ENCODE assay signal across 8 cellular contexts in the genomic region with DNA sequence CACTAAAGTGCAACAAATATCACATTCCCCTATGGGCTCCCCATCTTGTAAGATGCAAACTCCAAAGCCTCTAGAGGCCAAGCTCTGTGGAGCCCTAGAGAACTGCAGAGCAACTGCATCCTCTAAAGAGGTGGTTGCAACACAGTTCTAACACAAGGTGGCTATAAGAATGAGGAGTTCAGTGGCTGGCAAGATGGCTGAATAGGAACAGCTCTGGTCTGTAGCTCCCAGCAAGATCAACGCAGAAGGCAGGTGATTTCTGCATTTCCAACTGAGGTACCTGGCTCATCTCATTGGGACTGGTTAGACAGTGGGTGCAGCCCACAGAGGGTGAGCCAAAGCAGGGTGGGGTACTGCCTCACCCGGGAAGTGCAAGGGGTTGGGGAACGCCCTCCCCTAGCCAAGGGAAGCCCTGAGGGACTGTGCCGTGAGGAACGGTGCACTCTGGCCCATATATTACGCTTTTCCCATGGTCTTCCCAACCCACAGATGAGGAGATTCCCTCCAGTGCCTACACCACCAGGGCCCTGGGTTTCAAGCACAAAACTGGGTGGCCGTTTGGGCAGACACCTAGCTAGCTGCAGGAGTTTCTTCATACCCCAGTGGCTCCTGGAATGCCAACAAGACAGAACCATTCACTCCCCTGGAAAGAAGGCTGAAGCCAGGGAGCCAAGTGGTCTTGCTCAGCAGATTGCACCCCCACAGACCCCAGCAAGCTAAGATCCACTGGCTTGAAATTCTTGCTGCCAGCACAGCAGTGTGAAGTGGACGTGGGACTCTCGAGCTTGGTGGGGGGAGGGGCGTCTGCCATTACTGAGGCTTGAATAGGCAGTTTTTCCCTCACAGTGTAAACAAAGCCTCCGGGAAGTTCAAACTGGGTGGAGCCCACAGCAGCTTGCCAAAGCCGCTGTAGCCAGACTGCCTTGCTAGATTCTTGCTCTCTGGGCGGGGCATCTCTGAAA.
DNase-seq lines count a peak whose midpoint lies in the region; ATAC-seq and TF ChIP-seq lines count a peak whose summit lies in the region.
"Not testable (repeated sequence)": the region's sequence is repeated elsewhere in the genome, so short reads cannot be mapped to it uniquely, and the experiment has no call there.

No MANE protein-coding gene starts in this region.

- CTCF ChIA-PET in MCF 10A (lab: Yijun Ruan, JAX) = interaction anchor here (0.7 to 1.6 kb wide), 8 partner anchors 8 to 301 kb away, joined by 3 to 6 read pairs (median 4); no protein-coding TSS in a partner anchor

- not testable (repeated sequence) for H3K4me1 Mint-ChIP-seq in MCF 10A (ENCODE audit: insufficient read depth, unreplicated experiment)

- POLR2A ChIA-PET in MCF 10A (lab: Yijun Ruan, JAX) = interaction anchor here (0.8 to 1.6 kb wide), 3 partner anchors 9 to 33 kb away, joined by 3 to 5 read pairs (median 3); no protein-coding TSS in a partner anchor

- BruUV-seq in MCF 10A (replicated peaks; lab: Mats Ljungman, UMichigan) = not testable (repeated sequence)

- ATAC-seq in RWPE2 (ENCODE audit: low read depth) (peak; percentile 95), foreskin keratinocyte (peak; percentile 71)

- DNase-seq in COLO668 (lab: John Stamatoyannopoulos, UW; ENCODE audit: unreplicated experiment) = peak; percentile 88
- peak; percentile 36 for DNase-seq in NCI-H2196 (lab: John Stamatoyannopoulos, UW; ENCODE audit: unreplicated experiment)
- peak; percentile 76 for DNase-seq in RWPE2 (ENCODE audit: low spot score)
- peak; percentile 77 for DNase-seq in MCF 10A (ENCODE audit: unreplicated experiment)
- DNase-seq in foreskin keratinocyte = peak; percentile 32 to 66
- DNase-seq in retina = peak; percentile 19

- H3K4me3 Mint-ChIP-seq in MCF 10A (ENCODE audit: unreplicated experiment) = peak overlapping the region; percentile 40

- not testable (repeated sequence) for H3K27me3 Mint-ChIP-seq in MCF 10A (ENCODE audit: insufficient read depth, unreplicated experiment)

- H3K27me3 ChIP-seq in HUES6 (ENCODE audit: control insufficient read depth, insufficient read depth, low read length); RWPE2 (ENCODE audit: insufficient read depth, poor library complexity, severe bottlenecking); foreskin keratinocyte; liver (ENCODE audit: control insufficient read depth in 4 of 4, insufficient read depth in 4 of 4, low read length in 3 of 4): not testable (repeated sequence)

- H3K27ac Mint-ChIP-seq in MCF 10A (ENCODE audit: low read depth, unreplicated experiment) = peak overlapping the region; percentile 83

- TF ChIP-seq CTCF in RWPE2 (IDR thresholded peaks at IDR 0.05; ENCODE audit: poor library complexity, severe bottlenecking); MCF 10A (IDR thresholded peaks at IDR 0.05; ENCODE audit: unreplicated experiment); foreskin keratinocyte (conservative IDR thresholded peaks at IDR 0.05); liver (IDR thresholded peaks at IDR 0.05; ENCODE audit: low read depth, low read length, missing input control): not testable (repeated sequence)

- H3K9ac ChIP-seq in HUES6 (ENCODE audit: low read length) = peak overlapping the region; percentile 45
- H3K9ac ChIP-seq in liver (ENCODE audit: low read depth in 1 of 2, low read length in 2 of 2) = not testable (repeated sequence)

- H3K36me3 Mint-ChIP-seq in MCF 10A (ENCODE audit: insufficient read depth, unreplicated experiment) = not testable (repeated sequence)

- peaks cover 27% of the 10 kb centered on the region for H3K9me3 Mint-ChIP-seq in MCF 10A (ENCODE audit: unreplicated experiment)

- WGBS in liver = 57% methylated on average over 13 of the region's 13 CpGs

- intact Hi-C loops in MCF 10A (cut with micrococcal nuclease) = not testable (repeated sequence)

- H3K4me1 ChIP-seq in HUES6 (ENCODE audit: control insufficient read depth, insufficient read depth, low read length) (peaks cover 10% of the 10 kb centered on the region), RWPE2 (ENCODE audit: insufficient read depth, poor library complexity, severe bottlenecking) (peaks cover 13% of the 10 kb centered on the region)
- H3K4me1 ChIP-seq in foreskin keratinocyte; liver (ENCODE audit: control insufficient read depth in 4 of 4, insufficient read depth in 4 of 4, low read length in 3 of 4): not testable (repeated sequence)

- TF ChIP-seq RAD21 in liver (IDR thresholded peaks at IDR 0.05) = not testable (repeated sequence)

- H3K9me3 ChIP-seq in HUES6 (ENCODE audit: control insufficient read depth, insufficient read depth, low read depth, low read length); RWPE2 (ENCODE audit: severe bottlenecking); liver (ENCODE audit: control insufficient read depth in 4 of 4, low read length in 3 of 4): not testable (repeated sequence)

- not testable (repeated sequence) for H3K36me3 ChIP-seq in HUES6 (ENCODE audit: control insufficient read depth, insufficient read depth, low read length); RWPE2 (ENCODE audit: low read depth); liver (ENCODE audit: control insufficient read depth in 4 of 4, insufficient read depth in 3 of 4, low read depth in 1 of 4, low read length in 3 of 4)

- H3K27ac ChIP-seq in HUES6 (ENCODE audit: low read depth, low read length); foreskin keratinocyte; liver (ENCODE audit: low read depth in 1 of 2, low read length in 2 of 2): not testable (repeated sequence)
- peak overlapping the region; percentile 5 for H3K27ac ChIP-seq in RWPE2 (ENCODE audit: poor library complexity, severe bottlenecking)

- peak overlapping the region; percentile 18; the same call in 1 of the 2 replicates for H3K4me3 ChIP-seq in HUES6 (ENCODE audit: low read depth, low read length)
- H3K4me3 ChIP-seq in RWPE2 (ENCODE audit: severe bottlenecking); liver (ENCODE audit: low read depth in 1 of 3, low read length in 3 of 3): not testable (repeated sequence)

TF ChIP-seq in liver, 16 proteins besides CTCF, POLR2A, EP300 and RAD21:
- TF ChIP-seq RXRA (IDR thresholded peaks at IDR 0.05) (peak in 1 of 2 donors; percentile 21), YY1 (IDR thresholded peaks at IDR 0.05) (peak; percentile 15), FOXA2 (IDR thresholded peaks at IDR 0.05) (peak; percentile 4)
TF ChIP-seq in liver: peak in this region for 3; not testable (repeated sequence) for 13.

Comparison
In these comparisons a context has a peak if more than half of its experiments do, and no peak if none do; other contexts are left out.
1. DNase-seq: peak in every context shown above with its lines; median percentile 88 in COLO668; 77 in MCF 10A; 76 in RWPE2; 49 in foreskin keratinocyte; 36 in NCI-H2196; 19 in retina.